24 cellular contexts compared by ENCODE assay signal in genomic region chr4:84634961-84635360, GRCh38. TPM values are rescaled to one million over a fixed set of nuclear protein-coding genes. Genes with fewer than 3 reads are reported as not detected.
"Had no signal": no experiment of that assay in that cellular context is flagged by ENCODE, and none has a peak within 500 bp of the region (broad histone marks: within the 10 kb centered on the region; RNA-seq: fewer than 3 reads in every experiment).

No MANE protein-coding gene starts in this region.

- H3K27me3 ChIP-seq: colonic mucosa, gastrocnemius medialis, left lung, neural progenitor cell, right atrium auricular region, testis, tibial artery had no signal

- DNase-seq: colonic mucosa; effector CD8-positive, alpha-beta T cell; endodermal cell; erythroblast; gastrocnemius medialis; head of caudate nucleus; left cardiac atrium; left lung; mesendoderm; midbrain; naive thymus-derived CD4-positive, alpha-beta T cell; stimulated activated CD4-positive, alpha-beta T cell treated with anti-CD3 and anti-CD28 coated beads, Interleukin-12 subunit alpha, Interleukin-12 subunit beta, amount 100 ng/mL, for 4 hours; stimulated activated CD4-positive, alpha-beta T cell treated with anti-CD3 and anti-CD28 coated beads, Interleukin-4, amount 100 ng/mL, for 4 hours; stimulated activated naive CD8-positive, alpha-beta T cell treated with anti-CD3 and anti-CD28 coated beads, Interleukin-15, Interleukin-2, amounts not matched to agents 100 U/mL and 50 U/mL, for 24 hours; substantia nigra; testis; tibial artery had no signal

- H3K4me3 ChIP-seq: colonic mucosa, gastrocnemius medialis, left lung, neural progenitor cell, prostate gland, right atrium auricular region, smooth muscle cell, testis, tibial artery had no signal

- H3K36me3 ChIP-seq: colonic mucosa, gastrocnemius medialis, left lung, neural progenitor cell, prostate gland, right atrium auricular region, tibial artery had no signal

- ATAC-seq: gastrocnemius medialis; left cardiac atrium; left lung; naive thymus-derived CD4-positive, alpha-beta T cell; sciatic nerve; stimulated activated memory B cell treated with anti-CD40 and anti-IgM and Interleukin-4, amounts not matched to agents 10 μg/mL and 1 μg/mL and 100 μg/mL, for 72 hours; stimulated activated naive CD8-positive, alpha-beta T cell treated with anti-CD3 and anti-CD28 coated beads, Interleukin-15, Interleukin-2, amounts not matched to agents 100 U/mL and 50 U/mL, for 24 hours had no signal

- H3K4me1 ChIP-seq: colonic mucosa, gastrocnemius medialis, left lung, neural progenitor cell, prostate gland, right atrium auricular region, testis, tibial artery had no signal

- H3K9me3 ChIP-seq: colonic mucosa, gastrocnemius medialis, left lung, prostate gland, right atrium auricular region, testis, tibial artery had no signal

- H3K27ac ChIP-seq: colonic mucosa, gastrocnemius medialis, left lung, neural progenitor cell, prostate gland, right atrium auricular region, testis, tibial artery had no signal

RNA-seq across cellular contexts. Expression of gene CDS1, which starts 52.0 kb away (rescaled TPM):
- total RNA-seq: osteocyte had no signal
